In genomic region chr6:103280417-103280816, GRCh38 we compare ENCODE assay signal across 17 cellular contexts.
A peak's percentile ranks its signal among the peaks of the same experiment; 100 is the strongest.
DNase-seq lines count a peak whose midpoint lies in the region; ATAC-seq and TF ChIP-seq lines count a peak whose summit lies in the region.
"Had no signal": no experiment of that assay in that cellular context is flagged by ENCODE, and none has a peak within 500 bp of the region (broad histone marks: within the 10 kb centered on the region; RNA-seq: fewer than 3 reads in every experiment).

No MANE protein-coding gene starts in this region.

- H3K4ac ChIP-seq in mesendoderm (ENCODE audit: low read depth, low read length) = no peak overlapping the region

- no peak overlapping the region for H3K4me2 ChIP-seq in mesendoderm (ENCODE audit: low read length)

- H3K9ac ChIP-seq in endodermal cell (ENCODE audit: extremely low read depth, low read length, poor library complexity, severe bottlenecking) (no peak overlapping the region), mesendoderm (ENCODE audit: low read length) (no peak overlapping the region)
- H3K9ac ChIP-seq: GM23248 had no signal

- 72 to 80% methylated on average over 1 to 2 of the region's 2 CpGs for WGBS in endodermal cell (ENCODE audit: insufficient coverage in 1 of 2, insufficient read length in 1 of 2), 2 experiments
- 100% methylated on average over 1 of the region's 2 CpGs for WGBS in mesendoderm (ENCODE audit: extremely low coverage, insufficient coverage, low lambda C conversion rate)

- no peak overlapping the region for H3K4me3 Mint-ChIP-seq in endodermal cell
- H3K4me3 Mint-ChIP-seq: CD4-positive, alpha-beta T cell; CD8-positive, alpha-beta memory T cell had no signal

- no peaks in the 10 kb centered on the region for H3K4me1 Mint-ChIP-seq in endodermal cell
- H3K4me1 Mint-ChIP-seq: CD8-positive, alpha-beta memory T cell had no signal

- peak overlapping the region; percentile 53 for H3K4me3 ChIP-seq in endodermal cell (ENCODE audit: low read length)
- H3K4me3 ChIP-seq in mesendoderm (ENCODE audit: low read length) = no peak overlapping the region
- H3K4me3 ChIP-seq: GM23248 had no signal

- ATAC-seq in GM18867 (IDR thresholded peaks at IDR 0.05; ENCODE audit: unreplicated experiment) (no peak), HG02981 (IDR thresholded peaks at IDR 0.05; ENCODE audit: unreplicated experiment) (no peak)

- no peak overlapping the region for H2AK5ac ChIP-seq in mesendoderm (ENCODE audit: low read length)

- no peaks in the 10 kb centered on the region for H3K36me3 ChIP-seq in endodermal cell (ENCODE audit: control insufficient read depth, insufficient read depth, low read length)
- H3K36me3 ChIP-seq in mesendoderm (ENCODE audit: control insufficient read depth, insufficient read depth, low read length) = no peaks in the 10 kb centered on the region

- H3K4me1 ChIP-seq in endodermal cell (ENCODE audit: control insufficient read depth, insufficient read depth, low read length) (no peaks in the 10 kb centered on the region), mesendoderm (ENCODE audit: control insufficient read depth, low read depth, low read length) (no peaks in the 10 kb centered on the region)

- H3K23ac ChIP-seq in mesendoderm (ENCODE audit: low read length) = no peak overlapping the region

- no peak overlapping the region for H4K5ac ChIP-seq in mesendoderm (ENCODE audit: low read length)

- no peak for TF ChIP-seq CTCF in endodermal cell (conservative IDR thresholded peaks at IDR 0.05)

- no peak overlapping the region for H3K18ac ChIP-seq in mesendoderm (ENCODE audit: low read length)

- no peaks in the 10 kb centered on the region for H3K79me2 ChIP-seq in mesendoderm (ENCODE audit: control insufficient read depth, insufficient read depth, low read length)

- no peak overlapping the region for H2BK15ac ChIP-seq in mesendoderm (replicated peaks; ENCODE audit: low read depth)

- no peak overlapping the region for H4K8ac ChIP-seq in mesendoderm (ENCODE audit: low read depth, low read length)

- H3K36me3 Mint-ChIP-seq in endodermal cell (ENCODE audit: low read depth) = no peaks in the 10 kb centered on the region
- H3K36me3 Mint-ChIP-seq: CD8-positive, alpha-beta memory T cell had no signal

- peaks cover 32% of the 10 kb centered on the region for H3K9me3 ChIP-seq in endodermal cell (ENCODE audit: control insufficient read depth, low read length)

- no peak overlapping the region for H3K56ac ChIP-seq in mesendoderm (ENCODE audit: low read length)

- H3K27me3 ChIP-seq in endodermal cell (ENCODE audit: control insufficient read depth, insufficient read depth, low read length, poor library complexity, severe bottlenecking) (no peaks in the 10 kb centered on the region), mesendoderm (ENCODE audit: insufficient read depth, low read length, poor library complexity) (no peaks in the 10 kb centered on the region)

- no peaks in the 10 kb centered on the region for H3K79me1 ChIP-seq in mesendoderm (ENCODE audit: low read length)

- DNase-seq in G401 (ENCODE audit: low spot score) (peak; percentile 0), endodermal cell (no peak), mesendoderm (peak; percentile 10), iPS-NIHi7 (ENCODE audit: extremely low spot score) (no peak)
- DNase-seq: 8988T; C1 segment of cervical spinal cord; CD4-positive, alpha-beta T cell; CD8-positive, alpha-beta memory T cell; DMS 273 treated with DMSO at 0.1 percent for 48 hours; DMS79; EL; GF-D8; GM23248; H7; HCEC 1CT had no signal

- no peaks in the 10 kb centered on the region for H3K27me3 Mint-ChIP-seq in endodermal cell (ENCODE audit: insufficient read depth)
- H3K27me3 Mint-ChIP-seq: CD4-positive, alpha-beta T cell; CD8-positive, alpha-beta memory T cell had no signal

- no peak overlapping the region for H3K27ac Mint-ChIP-seq in endodermal cell
- H3K27ac Mint-ChIP-seq: CD4-positive, alpha-beta T cell; CD8-positive, alpha-beta memory T cell had no signal

- no peak overlapping the region for H3K27ac ChIP-seq in endodermal cell (ENCODE audit: low read depth, low read length)
- no peak overlapping the region for H3K27ac ChIP-seq in mesendoderm (ENCODE audit: low read depth, low read length)
- H3K27ac ChIP-seq: GM23248 had no signal

- H2BK5ac ChIP-seq in mesendoderm (ENCODE audit: low read length) = no peak overlapping the region

- H2BK120ac ChIP-seq in mesendoderm (ENCODE audit: low read depth, low read length) = no peak overlapping the region

- H3K9me3 Mint-ChIP-seq in endodermal cell = peaks cover 34% of the 10 kb centered on the region

- in situ Hi-C loops in G401 (cut with HindIII; ENCODE audit: low sequenced_read_pairs) = no loop called here

Comparison
In these comparisons a context has a peak if more than half of its experiments do, and no peak if none do; other contexts are left out.
1. DNase-seq: peak in G401 (single experiment) and mesendoderm (single experiment); none in endodermal cell (single experiment) and iPS-NIHi7 (single experiment).